25 cellular contexts compared by ENCODE assay signal in the genomic region with DNA sequence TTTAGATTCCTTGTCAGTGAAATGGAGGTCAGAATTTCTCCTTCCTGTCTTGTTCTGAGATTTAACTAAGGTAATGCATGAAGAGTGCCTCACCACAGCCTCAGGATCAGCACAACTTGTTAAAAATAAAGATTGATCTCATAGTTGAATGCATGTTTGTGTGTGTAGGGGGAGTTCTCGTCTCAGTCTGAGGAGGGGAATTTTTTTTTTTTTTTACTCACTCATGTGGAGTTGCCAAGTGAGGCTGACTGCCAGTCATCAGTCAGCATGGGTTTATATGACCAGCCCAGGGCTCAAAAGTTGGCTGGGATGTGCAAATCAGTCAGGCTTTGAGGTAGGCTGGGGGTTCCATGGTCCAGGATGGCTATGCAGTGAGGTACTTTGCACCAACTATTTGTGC.
DNase-seq lines count a peak whose midpoint lies in the region; ATAC-seq and TF ChIP-seq lines count a peak whose summit lies in the region.
"Had no signal": no experiment of that assay in that cellular context is flagged by ENCODE, and none has a peak within 500 bp of the region (broad histone marks: within the 10 kb centered on the region; RNA-seq: fewer than 3 reads in every experiment).

No MANE protein-coding gene starts in this region.

- H3K9me2 ChIP-seq in GM23338 (ENCODE audit: insufficient read depth): no peaks in the 10 kb centered on the region

- H3K4me1 Mint-ChIP-seq in GM23338 (peaks cover 20% of the 10 kb centered on the region), nephron progenitor cell (peaks cover 87% of the 10 kb centered on the region)
- H3K4me1 Mint-ChIP-seq: IgD-negative memory B cell had no signal

- H3F3A ChIP-seq in GM23338 (replicated peaks; ENCODE audit: low read depth): no peaks in the 10 kb centered on the region

- H3K27ac Mint-ChIP-seq in GM23338 (no peak overlapping the region), nephron progenitor cell (peak overlapping the region; percentile 65)
- H3K27ac Mint-ChIP-seq: CD4-positive, alpha-beta T cell; IgD-negative memory B cell had no signal

- DNase-seq in GM23338 (ENCODE audit: low spot score) (no peak), NCI-H226 (peak; percentile 42), astrocyte of the hippocampus (ENCODE audit: low read depth, low spot score) (peak; percentile 50), nephron progenitor cell (no peak), Right ventricle myocardium inferior (ENCODE audit: missing footprints) (no peak), right atrium auricular region (ENCODE audit: low spot score) (no peak), GM10248 (ENCODE audit: extremely low spot score) (no peak)
- DNase-seq: CD4-positive, alpha-beta T cell; COR-L47; DMS79 treated with DMSO at 0.1 percent for 48 hours; HCEC 1CT; NCI-H1092 treated with DMSO at 0.1 percent for 48 hours; NCI-H1436; NCI-H187; NCI-H2081 treated with DMSO at 0.1 percent for 48 hours; NCI-H2171; NCI-H345; NCI-H524 treated with DMSO at 0.1 percent for 48 hours; PC-9; SHP77; T-helper 1 cell had no signal

- H4K20me1 ChIP-seq in GM23338 (replicated peaks; ENCODE audit: insufficient read depth): no peaks in the 10 kb centered on the region
- H4K20me1 ChIP-seq: BLaER1 treated with 17β-estradiol and CSF1 and Interleukin-3, amounts not matched to agents 10 nM and 100 nM had no signal

- H3K9me3 ChIP-seq in right atrium auricular region: no peaks in the 10 kb centered on the region
- H3K9me3 ChIP-seq: BLaER1 treated with 17β-estradiol and CSF1 and Interleukin-3, amounts not matched to agents 10 nM and 100 nM had no signal

- intact Hi-C loops in Right ventricle myocardium inferior (cut with DNase I): no loop called here

- H3K4me2 ChIP-seq in GM23338: 0 out of 2 replicates have a peak overlapping the region, but pooled peaks have one; percentile 26
- H3K4me2 ChIP-seq: BLaER1 treated with 17β-estradiol and CSF1 and Interleukin-3, amounts not matched to agents 10 nM and 100 nM; KMS-11; PC-9 had no signal

- H3K27me3 Mint-ChIP-seq in GM23338 (ENCODE audit: insufficient read depth, low read depth, poor library complexity) (peaks cover 3% of the 10 kb centered on the region), nephron progenitor cell (ENCODE audit: low read depth, poor library complexity) (no peaks in the 10 kb centered on the region)
- H3K27me3 Mint-ChIP-seq: IgD-negative memory B cell had no signal

- CTCF ChIA-PET in GM10248 (lab: Yijun Ruan, JAX): no interaction called here

- H3K79me2 ChIP-seq in GM23338 (replicated peaks; ENCODE audit: insufficient read depth): no peaks in the 10 kb centered on the region

- H3K4me1 ChIP-seq in GM23338 (ENCODE audit: insufficient read depth) (peaks cover 9% of the 10 kb centered on the region; the same call in 1 of the 2 replicates), right atrium auricular region (no peaks in the 10 kb centered on the region)

- no peaks in the 10 kb centered on the region for H3K9me3 Mint-ChIP-seq in GM23338
- peaks cover 8% of the 10 kb centered on the region for H3K9me3 Mint-ChIP-seq in nephron progenitor cell
- H3K9me3 Mint-ChIP-seq: CD4-positive, alpha-beta T cell; IgD-negative memory B cell had no signal

- H3K27ac ChIP-seq in GM23338 (ENCODE audit: low read depth) (no peak overlapping the region), right atrium auricular region (no peak overlapping the region)
- H3K27ac ChIP-seq: BLaER1 treated with 17β-estradiol and CSF1 and Interleukin-3, amounts not matched to agents 10 nM and 100 nM; KMS-11; PC-9 had no signal

- H3K4me3 ChIP-seq in GM23338 (no peak overlapping the region), right atrium auricular region (no peak overlapping the region)
- H3K4me3 ChIP-seq: BLaER1 treated with 17β-estradiol and CSF1 and Interleukin-3, amounts not matched to agents 10 nM and 100 nM; PC-9 had no signal

- H2AFZ ChIP-seq in GM23338: peak overlapping the region; percentile 74
- H2AFZ ChIP-seq: PC-9 had no signal

- H3K36me3 ChIP-seq in GM23338 (ENCODE audit: insufficient read depth): no peaks in the 10 kb centered on the region
- no peaks in the 10 kb centered on the region for H3K36me3 ChIP-seq in right atrium auricular region
- H3K36me3 ChIP-seq: BLaER1 treated with 17β-estradiol and CSF1 and Interleukin-3, amounts not matched to agents 10 nM and 100 nM had no signal

- ATAC-seq in GM23338: no peak
- ATAC-seq in HG02852 (IDR thresholded peaks at IDR 0.05; ENCODE audit: unreplicated experiment): no peak
- ATAC-seq in Right ventricle myocardium inferior: no peak

- no peaks in the 10 kb centered on the region for H3K27me3 ChIP-seq in GM23338 (ENCODE audit: insufficient read depth)
- no peaks in the 10 kb centered on the region for H3K27me3 ChIP-seq in right atrium auricular region
- H3K27me3 ChIP-seq: BLaER1 treated with 17β-estradiol and CSF1 and Interleukin-3, amounts not matched to agents 10 nM and 100 nM had no signal

- H3K4me3 Mint-ChIP-seq in GM23338: no peak overlapping the region
- peak overlapping the region; percentile 47 for H3K4me3 Mint-ChIP-seq in nephron progenitor cell
- H3K4me3 Mint-ChIP-seq: CD4-positive, alpha-beta T cell; IgD-negative memory B cell had no signal

- POLR2A ChIA-PET in GM10248 (lab: Yijun Ruan, JAX): no interaction called here

- H3K36me3 Mint-ChIP-seq in GM23338 (ENCODE audit: low read depth) (no peaks in the 10 kb centered on the region), nephron progenitor cell (ENCODE audit: low read depth) (no peaks in the 10 kb centered on the region)

- TF ChIP-seq CTCF in GM23338 (conservative IDR thresholded peaks at IDR 0.05; ENCODE audit: low read depth in 2 of 2) (no peak), nephron progenitor cell (IDR thresholded peaks at IDR 0.05) (no peak), right atrium auricular region (IDR thresholded peaks at IDR 0.05) (no peak), GM10248 (IDR thresholded peaks at IDR 0.05; ENCODE audit: control extremely low read depth, extremely low read depth, low read depth, missing control alignments) (no peak)

TF ChIP-seq in GM23338, 12 proteins besides CTCF, POLR2A, EP300 and RAD21 (continues in another document):
- no peak for TF ChIP-seq STAT1 (IDR thresholded peaks at IDR 0.05; ENCODE audit: unreplicated experiment)
- no peak for TF ChIP-seq EZH2 (IDR thresholded peaks at IDR 0.05; ENCODE audit: low read depth, unreplicated experiment)
- TF ChIP-seq REST (IDR thresholded peaks at IDR 0.05; ENCODE audit: unreplicated experiment): no peak
- no peak for TF ChIP-seq ZNF331 (CRISPR knock-in tag; IDR thresholded peaks at IDR 0.05; ENCODE audit: low read depth)
- no peak for TF ChIP-seq JUNB (IDR thresholded peaks at IDR 0.05; ENCODE audit: unreplicated experiment)

Comparison
In these comparisons a context has a peak if more than half of its experiments do, and no peak if none do; other contexts are left out.
1. DNase-seq: peak in NCI-H226 (single experiment) and astrocyte of the hippocampus (single experiment); none in GM23338 (single experiment), nephron progenitor cell (single experiment), Right ventricle myocardium inferior (single experiment), right atrium auricular region (single experiment) and GM10248 (single experiment).